8 cellular contexts compared by ENCODE assay signal in the genomic region with DNA sequence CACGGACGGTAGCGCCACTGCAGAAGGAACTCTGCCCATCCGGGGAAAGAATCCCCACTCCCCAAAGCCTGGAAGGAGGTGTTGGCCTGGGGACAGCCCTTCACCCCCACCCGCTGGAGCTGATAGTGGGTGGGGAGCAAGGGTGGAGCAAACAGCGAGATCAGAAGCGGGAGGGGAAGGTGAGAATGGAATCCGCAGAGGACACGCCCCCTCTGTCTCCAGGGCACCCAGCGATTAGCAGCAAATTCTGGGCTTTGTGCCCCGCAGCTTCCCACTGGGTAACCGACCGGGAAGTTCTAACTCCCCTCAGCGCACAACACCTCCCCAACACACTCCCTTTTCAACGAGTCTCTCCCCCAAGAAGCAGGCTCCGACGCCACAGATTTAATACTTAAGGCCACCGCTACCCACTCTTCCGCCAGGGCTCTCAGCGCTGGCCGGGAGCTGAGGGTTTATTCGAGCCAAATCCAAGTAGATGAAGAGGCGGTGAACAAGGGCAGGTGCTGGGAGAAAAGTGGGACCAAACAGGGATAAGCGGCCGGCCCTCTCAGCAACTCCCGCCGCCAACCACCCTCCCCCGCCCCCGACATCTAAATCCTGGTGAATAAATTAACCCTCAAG. TPM values are rescaled to one million over a fixed set of nuclear protein-coding genes. Genes with fewer than 3 reads are reported as not detected.
A peak's percentile ranks its signal among the peaks of the same experiment; 100 is the strongest.
DNase-seq lines count a peak whose midpoint lies in the region; ATAC-seq, FAIRE-seq and TF ChIP-seq lines count a peak whose summit lies in the region.

No MANE protein-coding gene starts in this region.

- intact Hi-C loops in left lung (cut with DNase I) (no loop called here), testis (cut with DNase I; ENCODE audit: low total_unique reads) (loop anchor here (10.0 kb wide), 1 partner anchor 70 kb away; the partner anchor contains the start of gene WDR25)

- H3K27me3 ChIP-seq in NT2/D1 (ENCODE audit: insufficient read depth, insufficient read length): no peaks in the 10 kb centered on the region
- H3K27me3 ChIP-seq in left lung: no peaks in the 10 kb centered on the region
- H3K27me3 ChIP-seq in testis: no peaks in the 10 kb centered on the region

- H3K4me2 ChIP-seq in A549: peak overlapping the region; percentile 99

- H3K4me1 ChIP-seq in A549: peaks cover 29% of the 10 kb centered on the region
- peaks cover 15% of the 10 kb centered on the region for H3K4me1 ChIP-seq in NT2/D1 (ENCODE audit: insufficient read depth, insufficient read length)
- H3K4me1 ChIP-seq in left lung: peaks cover 18 to 57% of the 10 kb centered on the region in 2 donors
- peaks cover 25% of the 10 kb centered on the region for H3K4me1 ChIP-seq in testis

- H3K4me1 Mint-ChIP-seq in chondrocyte (ENCODE audit: low read depth): peaks cover 42% of the 10 kb centered on the region

- WGBS in A549 (ENCODE audit: missing lambda C conversion rate): 33% methylated on average over 27 of the region's 29 CpGs
- whole genome bisulfite sequencing in testis, 2 donors: 4% methylated on average over 21 to 29 of the region's 29 CpGs

- H3K36me3 ChIP-seq in NT2/D1 (ENCODE audit: insufficient read depth, insufficient read length, low read length): peaks cover 7% of the 10 kb centered on the region
- no peaks in the 10 kb centered on the region for H3K36me3 ChIP-seq in left lung
- H3K36me3 ChIP-seq in testis (ENCODE audit: low read depth, missing control alignments): no peaks in the 10 kb centered on the region

- no peaks in the 10 kb centered on the region for H3K9me3 Mint-ChIP-seq in chondrocyte (ENCODE audit: low read depth)

- ATAC-seq in A549 (peak; percentile 7 to 37; a peak in 5 of 6 replicates), left lung (peak; percentile 54), HG03457 (IDR thresholded peaks at IDR 0.05; ENCODE audit: unreplicated experiment) (no peak), HG03460 (IDR thresholded peaks at IDR 0.05; ENCODE audit: unreplicated experiment) (no peak)

- no peak for TF ChIP-seq POLR2A in A549 (IDR thresholded peaks at IDR 0.05; ENCODE audit: low read length)
- TF ChIP-seq POLR2A in testis (IDR thresholded peaks at IDR 0.05): no peak

- CTCF ChIA-PET in A549 (lab: Yijun Ruan, JAX): interaction anchor here (0.8 to 2.3 kb wide), 5 partner anchors 8 to 80 kb away, joined by 3 to 15 read pairs (median 5); no protein-coding TSS in a partner anchor

- no peaks in the 10 kb centered on the region for H3K27me3 Mint-ChIP-seq in chondrocyte (ENCODE audit: low read depth)

- no peaks in the 10 kb centered on the region for H3K36me3 Mint-ChIP-seq in chondrocyte (ENCODE audit: low read depth)

- H3K27ac ChIP-seq in A549: peak overlapping the region; percentile 68 to 91; a peak in 4 of 6 replicates
- H3K27ac ChIP-seq in left lung: peak overlapping the region; percentile 64 to 67
- H3K27ac ChIP-seq in testis: peak overlapping the region; percentile 67 to 90

- DNase-seq in A549 (ENCODE audit: low read depth in 1 of 2, low spot score in 1 of 2): peak; percentile 35 to 36
- DNase-seq in NT2/D1 (ENCODE audit: low read depth, low spot score): no peak
- DNase-seq in chondrocyte (ENCODE audit: low spot score): no peak
- DNase-seq in left lung: peak; percentile 76 to 85
- peak; percentile 84 for DNase-seq in testis

- H3K27ac Mint-ChIP-seq in chondrocyte (ENCODE audit: unreplicated experiment): peak overlapping the region; percentile 88

- H3K9ac ChIP-seq in NT2/D1 (ENCODE audit: insufficient read length, low read depth): peak overlapping the region; percentile 85

- H3K4me3 Mint-ChIP-seq in chondrocyte (ENCODE audit: unreplicated experiment): peak overlapping the region; percentile 80

- H3K9me3 ChIP-seq in A549: no peaks in the 10 kb centered on the region
- no peaks in the 10 kb centered on the region for H3K9me3 ChIP-seq in NT2/D1 (ENCODE audit: insufficient read depth, low read length)
- H3K9me3 ChIP-seq in left lung: no peaks in the 10 kb centered on the region
- H3K9me3 ChIP-seq in testis: no peaks in the 10 kb centered on the region

- TF ChIP-seq CTCF in A549 (IDR thresholded peaks at IDR 0.05): no peak
- no peak for TF ChIP-seq CTCF in GM12875 (IDR thresholded peaks at IDR 0.05; ENCODE audit: borderline replicate concordance, insufficient read depth, low read depth, low read length)
- TF ChIP-seq CTCF in chondrocyte (IDR thresholded peaks at IDR 0.05): peak; percentile 27
- TF ChIP-seq CTCF in left lung (IDR thresholded peaks at IDR 0.05): no peak
- TF ChIP-seq CTCF in testis (IDR thresholded peaks at IDR 0.05): no peak

- FAIRE-seq in A549 (lab: Jason Lieb, UNC): no peak

- no peak for TF ChIP-seq RAD21 in A549 (conservative IDR thresholded peaks at IDR 0.05 in 1 of 2, IDR thresholded peaks at IDR 0.05 in 1 of 2)

- TF ChIP-seq EP300 in A549 (IDR thresholded peaks at IDR 0.05): no peak

- peak overlapping the region; percentile 88 for H3K4me3 ChIP-seq in A549
- H3K4me3 ChIP-seq in GM12875 (ENCODE audit: low read depth, low read length): peak overlapping the region; percentile 71
- peak overlapping the region; percentile 76 for H3K4me3 ChIP-seq in NT2/D1 (ENCODE audit: insufficient read length, low read depth)
- peak overlapping the region; percentile 81 to 92 for H3K4me3 ChIP-seq in left lung
- H3K4me3 ChIP-seq in testis: peak overlapping the region; percentile 84

- POLR2A ChIA-PET in A549 (lab: Yijun Ruan, JAX): interaction anchor here (1.2 kb wide), 1 partner anchor 19 kb away, joined by 4 read pairs; no protein-coding TSS in a partner anchor

TF ChIP-seq in A549, 52 proteins besides CTCF, POLR2A, EP300 and RAD21:
- no peak for TF ChIP-seq TP53 (CRISPR knock-in tag; IDR thresholded peaks at IDR 0.05)
- no peak for TF ChIP-seq HOXA7 (CRISPR knock-in tag; IDR thresholded peaks at IDR 0.05)
- no peak for TF ChIP-seq FOSL2 (IDR thresholded peaks at IDR 0.05)
- no peak for TF ChIP-seq FOSL2 (CRISPR knock-in tag; IDR thresholded peaks at IDR 0.05)
- no peak for TF ChIP-seq JUN (IDR thresholded peaks at IDR 0.05)
- no peak for TF ChIP-seq HOXB5 (CRISPR knock-in tag; IDR thresholded peaks at IDR 0.05)
- TF ChIP-seq FOSB (CRISPR knock-in tag; IDR thresholded peaks at IDR 0.05): no peak
- no peak for TF ChIP-seq NR3C1 (IDR thresholded peaks at IDR 0.05)
- no peak for TF ChIP-seq ZC3H11A (IDR thresholded peaks at IDR 0.05)

RNA-seq across cellular contexts. Expression of gene SLC25A29, which starts 1.3 kb away (rescaled TPM):
- polyA plus RNA-seq in A549 (2011; rRNA removed): 6.3 and 6.6 TPM in 2 replicates
- polyA plus RNA-seq in A549 (2012; cell fraction: cytosol; rRNA removed): 10.4 and 15.5 TPM in 2 replicates
- 47.7 and 76.9 TPM in 2 replicates for polyA plus RNA-seq in A549 (2012; cell fraction: nucleus; rRNA removed)
- 11.2 to 15.4 TPM (median 15.1 TPM) in 3 replicates for polyA plus RNA-seq in A549 (2017; fragmentation: RNase III; extraction: RNeasy Plus Mini Kit Qiagen cat#74134 plus additional on column Dnase treatment)
- polyA minus RNA-seq in A549 (2011; rRNA and poly(A)+ RNA removed): 6.0 and 6.2 TPM in 2 replicates
- total RNA-seq in chondrocyte: 22.2 to 29.3 TPM (median 26.6 TPM) in 3 replicates
- total RNA-seq in left lung: 10 to 100 TPM; 56.0 to 80.1 TPM
- 100 to 1,000 TPM; 185 to 322 TPM for total RNA-seq in testis
- polyA plus RNA-seq in testis (ENCODE audit: insufficient read depth, low read depth, low replicate concordance): 72.3 TPM

RNA-seq across cellular contexts. Expression of gene SLC25A47, which starts 18.2 kb away (rescaled TPM):
- not detected in 2 replicates for polyA plus RNA-seq in A549 (2011; rRNA removed)
- not detected in 2 replicates for polyA plus RNA-seq in A549 (2012; cell fraction: cytosol; rRNA removed)
- 0.06 TPM in 2 replicates for polyA plus RNA-seq in A549 (2012; cell fraction: nucleus; rRNA removed)
- not detected in 3 replicates for polyA plus RNA-seq in A549 (2017; fragmentation: RNase III; extraction: RNeasy Plus Mini Kit Qiagen cat#74134 plus additional on column Dnase treatment)
- polyA minus RNA-seq in A549 (2011; rRNA and poly(A)+ RNA removed): not detected in 2 replicates
- not detected in 3 replicates for total RNA-seq in chondrocyte
- not detected for total RNA-seq in left lung
- under 1 TPM; 0.37 to 0.87 TPM for total RNA-seq in testis
- 0.78 TPM for polyA plus RNA-seq in testis (ENCODE audit: insufficient read depth, low read depth, low replicate concordance)

Comparison
In these comparisons a context has a peak if more than half of its experiments do, and no peak if none do; other contexts are left out.
1. ATAC-seq: peak in A549 (2 of 2) and left lung (single experiment); none in HG03457 (single experiment) and HG03460 (single experiment).
2. DNase-seq: peak in A549 (2 of 2), left lung (2 of 2) and testis (single experiment); none in NT2/D1 (single experiment) and chondrocyte (single experiment).
3. Peak in every context shown above with its lines, with median percentiles within 50 percentile points of each other: H3K27ac ChIP-seq and H3K4me3 ChIP-seq.